ENCODE assay signal across 28 cellular contexts in genomic region chr10:12427276-12427675, GRCh38.
"Had no signal": no experiment of that assay in that cellular context is flagged by ENCODE, and none has a peak within 500 bp of the region (broad histone marks: within the 10 kb centered on the region; RNA-seq: fewer than 3 reads in every experiment).

No MANE protein-coding gene starts in this region.

- H3K27me3 Mint-ChIP-seq: dendritic cell treated with granulocyte-macrophage colony-stimulating factor and Interleukin-4, amounts not matched to agents 40 ng/mL and 50 ng/mL, for 4 days; effector memory CD8-positive, alpha-beta T cell had no signal

- DNase-seq: colonic mucosa; cortex of kidney; dermis blood vessel endothelial cell; dorsolateral prefrontal cortex; effector CD4-positive, alpha-beta T cell; effector CD8-positive, alpha-beta T cell; effector memory CD4-positive, alpha-beta T cell; effector memory CD8-positive, alpha-beta T cell; endodermal cell; erythroblast; esophagus squamous epithelium; foreskin fibroblast; foreskin keratinocyte; foreskin melanocyte; gastrocnemius medialis; glutamatergic neuron; heart left ventricle; heart right ventricle had no signal

- H3K27me3 ChIP-seq: colonic mucosa, dorsolateral prefrontal cortex, esophagus muscularis mucosa, esophagus squamous epithelium, gastrocnemius medialis, gastroesophageal sphincter had no signal

- ATAC-seq: effector memory CD8-positive, alpha-beta T cell; esophagus mucosa; foreskin keratinocyte; gastrocnemius medialis; gastroesophageal sphincter; heart left ventricle; heart right ventricle had no signal

- H3K27ac ChIP-seq: colonic mucosa, coronary artery, dorsolateral prefrontal cortex, epithelial cell of prostate, esophagus muscularis mucosa, esophagus squamous epithelium, foreskin keratinocyte, gastrocnemius medialis, gastroesophageal sphincter, heart left ventricle, heart right ventricle had no signal

- H3K4me3 Mint-ChIP-seq: dendritic cell treated with granulocyte-macrophage colony-stimulating factor and Interleukin-4, amounts not matched to agents 40 ng/mL and 50 ng/mL, for 4 days; effector memory CD8-positive, alpha-beta T cell; endodermal cell had no signal

- H3K27ac Mint-ChIP-seq: dendritic cell treated with granulocyte-macrophage colony-stimulating factor and Interleukin-4, amounts not matched to agents 40 ng/mL and 50 ng/mL, for 4 days; endodermal cell had no signal

- FAIRE-seq: colon, endometrium, endothelial cell of umbilical vein, frontal cortex had no signal

- H3K9me3 ChIP-seq: colonic mucosa, esophagus muscularis mucosa, esophagus squamous epithelium, gastrocnemius medialis, gastroesophageal sphincter, heart left ventricle, heart right ventricle had no signal

- H3K4me3 ChIP-seq: colonic mucosa, coronary artery, dorsolateral prefrontal cortex, esophagus muscularis mucosa, esophagus squamous epithelium, gastrocnemius medialis, gastroesophageal sphincter, heart left ventricle, heart right ventricle had no signal

- H3K4me1 ChIP-seq: colonic mucosa, foreskin keratinocyte, gastrocnemius medialis had no signal

- H3K36me3 ChIP-seq: colonic mucosa, esophagus muscularis mucosa, esophagus squamous epithelium, gastrocnemius medialis, gastroesophageal sphincter, heart left ventricle, heart right ventricle had no signal
